Comparison of ENCODE assay signal across 27 cellular contexts in genomic region chr2:15714002-15714401, GRCh38.
"Had no signal": no experiment of that assay in that cellular context is flagged by ENCODE, and none has a peak within 500 bp of the region (broad histone marks: within the 10 kb centered on the region; RNA-seq: fewer than 3 reads in every experiment).

No MANE protein-coding gene starts in this region.

- H3K36me3 ChIP-seq: neutrophil, pancreas, right lobe of liver, sigmoid colon, stomach, thoracic aorta, thyroid gland, tibial nerve, upper lobe of left lung, vagina had no signal

- H3K9me3 Mint-ChIP-seq: natural killer cell treated with Interleukin-12 subunit alpha and Interleukin-12 subunit beta and Interleukin-15 and Interleukin-18, amount 100 ng/mL, for 72 hours; neural crest cell; stimulated activated effector memory CD8-positive, alpha-beta T cell treated with anti-CD3 and anti-CD28 coated beads, Interleukin-12 subunit alpha, Interleukin-12 subunit beta, amount 100 ng/mL, for 72 hours; stimulated activated naive CD8-positive, alpha-beta T cell treated with anti-CD3 and anti-CD28 coated beads, Interleukin-15, Interleukin-2, amounts not matched to agents 100 ng/mL and 50 ng/mL, for 24 hours had no signal

- H3K9me3 ChIP-seq: neutrophil, pancreas, psoas muscle, right lobe of liver, sigmoid colon, stomach, thoracic aorta, thyroid gland, tibial nerve, upper lobe of left lung, vagina had no signal

- H3K27ac ChIP-seq: neutrophil, pancreas, psoas muscle, right lobe of liver, sigmoid colon, stomach, thoracic aorta, thyroid gland, tibial nerve, upper lobe of left lung, vagina had no signal

- ATAC-seq: pancreas; psoas muscle; right cardiac atrium; stimulated activated effector memory CD8-positive, alpha-beta T cell treated with anti-CD3 and anti-CD28 coated beads, Interleukin-12 subunit alpha, Interleukin-12 subunit beta, amount 100 ng/mL, for 72 hours; stimulated activated naive B cell treated with anti-CD40 and anti-IgM and Interleukin-4, amounts not matched to agents 10 μg/mL and 1 μg/mL and 100 μg/mL, for 72 hours had no signal

- H3K27ac Mint-ChIP-seq: natural killer cell treated with Interleukin-12 subunit alpha and Interleukin-12 subunit beta and Interleukin-15 and Interleukin-18, amount 100 ng/mL, for 72 hours; nephron progenitor cell; progenitor cell of endocrine pancreas; stimulated activated effector memory CD8-positive, alpha-beta T cell treated with anti-CD3 and anti-CD28 coated beads, Interleukin-12 subunit alpha, Interleukin-12 subunit beta, amount 100 ng/mL, for 72 hours; stimulated activated naive B cell treated with anti-CD40 and anti-IgM and Interleukin-4, amounts not matched to agents 10 μg/mL and 1 μg/mL and 100 μg/mL, for 72 hours; stimulated activated naive CD8-positive, alpha-beta T cell treated with anti-CD3 and anti-CD28 coated beads, Interleukin-15, Interleukin-2, amounts not matched to agents 100 ng/mL and 50 ng/mL, for 24 hours had no signal

- H3K4me3 ChIP-seq: pancreas, psoas muscle, right lobe of liver, sigmoid colon, stomach, thoracic aorta, thyroid gland, tibial nerve, upper lobe of left lung, vagina had no signal

- H3K4me1 Mint-ChIP-seq: stimulated activated effector memory CD8-positive, alpha-beta T cell treated with anti-CD3 and anti-CD28 coated beads, Interleukin-12 subunit alpha, Interleukin-12 subunit beta, amount 100 ng/mL, for 72 hours had no signal

- H3K4me1 ChIP-seq: pancreas, psoas muscle, right lobe of liver, sigmoid colon, stomach, thyroid gland, tibial nerve, vagina had no signal

- H3K27me3 ChIP-seq: neutrophil, pancreas, right lobe of liver, sigmoid colon, stomach, thyroid gland, tibial nerve, upper lobe of left lung, vagina had no signal

- H3K36me3 Mint-ChIP-seq: natural killer cell treated with Interleukin-12 subunit alpha and Interleukin-12 subunit beta and Interleukin-15 and Interleukin-18, amount 100 ng/mL, for 72 hours; stimulated activated effector memory CD8-positive, alpha-beta T cell treated with anti-CD3 and anti-CD28 coated beads, Interleukin-12 subunit alpha, Interleukin-12 subunit beta, amount 100 ng/mL, for 72 hours; stimulated activated naive B cell treated with anti-CD40 and anti-IgM and Interleukin-4, amounts not matched to agents 10 μg/mL and 1 μg/mL and 100 μg/mL, for 72 hours had no signal

- H3K4me3 Mint-ChIP-seq: natural killer cell treated with Interleukin-12 subunit alpha and Interleukin-12 subunit beta and Interleukin-15 and Interleukin-18, amount 100 ng/mL, for 72 hours; nephron progenitor cell; neural crest cell; stimulated activated effector memory CD8-positive, alpha-beta T cell treated with anti-CD3 and anti-CD28 coated beads, Interleukin-12 subunit alpha, Interleukin-12 subunit beta, amount 100 ng/mL, for 72 hours; stimulated activated naive B cell treated with anti-CD40 and anti-IgM and Interleukin-4, amounts not matched to agents 10 μg/mL and 1 μg/mL and 100 μg/mL, for 72 hours; stimulated activated naive CD8-positive, alpha-beta T cell treated with anti-CD3 and anti-CD28 coated beads, Interleukin-15, Interleukin-2, amounts not matched to agents 100 ng/mL and 50 ng/mL, for 24 hours had no signal

- DNase-seq: nephron progenitor cell; nucleus accumbens; psoas muscle; right cardiac atrium; right lobe of liver; sigmoid colon; small intestine; stimulated activated CD4-positive, alpha-beta T cell treated with anti-CD3 and anti-CD28 coated beads, Interleukin-15, amount 100 ng/mL, for 24 hours; stimulated activated CD4-positive, alpha-beta T cell treated with anti-CD3 and anti-CD28 coated beads, Interleukin-2, amount 100 ng/mL, for 24 hours; stimulated activated CD4-positive, alpha-beta T cell treated with anti-CD3 and anti-CD28 coated beads, Interleukin-2, amount 100 ng/mL, for 48 hours; stimulated activated CD4-positive, alpha-beta T cell treated with anti-CD3 and anti-CD28 coated beads, Interleukin-4, amount 100 ng/mL, for 24 hours; stimulated activated naive B cell treated with anti-CD40 and anti-IgM and Interleukin-4, amounts not matched to agents 10 μg/mL and 1 μg/mL and 100 μg/mL, for 72 hours; stimulated activated naive CD4-positive, alpha-beta T cell treated with Interleukin-2 at 50 U/mL for 16 hours; stomach; thyroid gland; trophoblast cell; upper lobe of left lung had no signal
